25 cellular contexts compared by ENCODE assay signal in genomic region chr20:38579921-38580320, GRCh38. TPM values are rescaled to one million over a fixed set of nuclear protein-coding genes. Genes with fewer than 3 reads are reported as not detected.
DNase-seq lines count a peak whose midpoint lies in the region; ATAC-seq and TF ChIP-seq lines count a peak whose summit lies in the region.
"Had no signal": no experiment of that assay in that cellular context is flagged by ENCODE, and none has a peak within 500 bp of the region (broad histone marks: within the 10 kb centered on the region; RNA-seq: fewer than 3 reads in every experiment).

No MANE protein-coding gene starts in this region.

- no peak overlapping the region for H2BK5ac ChIP-seq in H9 (ENCODE audit: insufficient read length, low read length)

- no peak overlapping the region for H2BK120ac ChIP-seq in H9 (ENCODE audit: low read depth, low read length, poor library complexity, severe bottlenecking)

- H3K9ac ChIP-seq in H9 (ENCODE audit: extremely low read depth, insufficient read length, low read length) (no peak overlapping the region), MM.1S (ENCODE audit: low read length) (no peak overlapping the region)

- no peaks in the 10 kb centered on the region for H3K9me2 ChIP-seq in MM.1S (replicated peaks; ENCODE audit: insufficient read depth, low read length)

- no peak for DNase-seq in left ventricle myocardium inferior
- DNase-seq in left ventricle myocardium superior = no peak
- no peak for DNase-seq in H9
- no peak for DNase-seq in MM.1S
- DNase-seq in osteocyte (ENCODE audit: extremely low spot score, unreplicated experiment) = no peak
- no peak for DNase-seq in Ammon's horn (ENCODE audit: low spot score)
- DNase-seq: AML-193; C1 segment of cervical spinal cord; Caco-2; CD8-positive, alpha-beta T cell; GF-D8; GOT3; HCEC 1CT; IMR-90; KG1; MG63; NCI-H2029; NCI-H446; NCI-H524 treated with DMSO at 0.1 percent for 48 hours; NCI-H774; RPMI8226 had no signal

- H3K79me1 ChIP-seq in H9 (ENCODE audit: insufficient read depth, low read depth, low read length, poor library complexity, severe bottlenecking) = no peaks in the 10 kb centered on the region

- no peak overlapping the region for H2AK5ac ChIP-seq in H9 (ENCODE audit: insufficient read length, low read length)

- H3K27me3 Mint-ChIP-seq in H9 (ENCODE audit: low read depth) = peaks cover 1% of the 10 kb centered on the region; the same call in 1 of the 2 replicates
- H3K27me3 Mint-ChIP-seq in brain = no peaks in the 10 kb centered on the region
- peaks cover 5% of the 10 kb centered on the region for H3K27me3 Mint-ChIP-seq in osteocyte (ENCODE audit: unreplicated experiment)

- ATAC-seq in left ventricle myocardium superior = no peak
- ATAC-seq: CD8-positive, alpha-beta T cell had no signal

- no peak overlapping the region for H3K23ac ChIP-seq in H9 (ENCODE audit: insufficient read length, low read depth, low read length)

- H3K27ac ChIP-seq in left ventricle myocardium inferior (replicated peaks) (peak overlapping the region; percentile 77), H9 (ENCODE audit: insufficient read length, low read depth, low read length) (no peak overlapping the region), MM.1S (ENCODE audit: low read length) (no peak overlapping the region)
- H3K27ac ChIP-seq: A549, SJSA1 had no signal

- no peak overlapping the region for H4K91ac ChIP-seq in H9 (ENCODE audit: insufficient read length, low read depth, low read length)

- H2BK12ac ChIP-seq in H9 (ENCODE audit: insufficient read length, low read depth, low read length) = no peak overlapping the region

- no peak overlapping the region for H4K8ac ChIP-seq in H9 (replicated peaks; ENCODE audit: insufficient read length, low read depth, low read length)

- H2BK20ac ChIP-seq in H9 (ENCODE audit: low read depth, low read length, poor library complexity, severe bottlenecking) = no peak overlapping the region

- peak overlapping the region in 2 of 3 experiments; percentile 18 to 34; a peak in 2 of 7 replicates for H3K27ac Mint-ChIP-seq in H9
- H3K27ac Mint-ChIP-seq in brain = peak overlapping the region in 3 of 5 experiments; percentile 46 to 79 (median 59)
- H3K27ac Mint-ChIP-seq in osteocyte (ENCODE audit: unreplicated experiment) = no peak overlapping the region

- H4K20me1 ChIP-seq in H9 (ENCODE audit: control insufficient read depth, insufficient read depth, insufficient read length) (no peaks in the 10 kb centered on the region), MM.1S (ENCODE audit: insufficient read depth, low read length) (no peaks in the 10 kb centered on the region)

- H3K9me3 Mint-ChIP-seq in H9 = no peaks in the 10 kb centered on the region
- H3K9me3 Mint-ChIP-seq in brain = no peaks in the 10 kb centered on the region
- no peaks in the 10 kb centered on the region for H3K9me3 Mint-ChIP-seq in osteocyte (ENCODE audit: unreplicated experiment)
- H3K9me3 Mint-ChIP-seq: CD8-positive, alpha-beta T cell had no signal

- H3K4me3 ChIP-seq in left ventricle myocardium inferior (no peak overlapping the region), MM.1S (ENCODE audit: low read length) (no peak overlapping the region)
- H3K4me3 ChIP-seq: A549, MG63, SJSA1 had no signal

- H3K4me2 ChIP-seq in H9 (ENCODE audit: insufficient read depth, insufficient read length, low read length) (no peak overlapping the region), MM.1S (ENCODE audit: low read depth, low read length) (no peak overlapping the region)
- H3K4me2 ChIP-seq: A549 had no signal

- peaks cover 31% of the 10 kb centered on the region for H3K4me1 ChIP-seq in left ventricle myocardium inferior
- H3K4me1 ChIP-seq in H9 (ENCODE audit: insufficient read depth, low read length) = no peaks in the 10 kb centered on the region
- H3K4me1 ChIP-seq in MM.1S (ENCODE audit: low read length) = no peaks in the 10 kb centered on the region
- H3K4me1 ChIP-seq: A549, Caco-2, SJSA1 had no signal

- no peak overlapping the region for H2AFZ ChIP-seq in H9 (ENCODE audit: low read length)
- no peak overlapping the region for H2AFZ ChIP-seq in MM.1S (ENCODE audit: low read length)

- H3K23me2 ChIP-seq in H9 (ENCODE audit: insufficient read length, low read depth, low read length, poor library complexity, severe bottlenecking) = no peaks in the 10 kb centered on the region

- no peaks in the 10 kb centered on the region for H3F3A ChIP-seq in MM.1S (ENCODE audit: insufficient read depth, low read length)

- H2BK15ac ChIP-seq in H9 (ENCODE audit: low read depth, low read length) = no peak overlapping the region

- no peaks in the 10 kb centered on the region for H3K27me3 ChIP-seq in left ventricle myocardium inferior (ENCODE audit: low read depth)
- H3K27me3 ChIP-seq in H9 (ENCODE audit: insufficient read depth, low read length) = no peaks in the 10 kb centered on the region
- no peaks in the 10 kb centered on the region for H3K27me3 ChIP-seq in MM.1S (replicated peaks; ENCODE audit: insufficient read depth, low read length)
- H3K27me3 ChIP-seq: MG63, SJSA1 had no signal

- H3K4me3 Mint-ChIP-seq in H9 (no peak overlapping the region), brain (no peak overlapping the region), osteocyte (ENCODE audit: unreplicated experiment) (no peak overlapping the region)
- H3K4me3 Mint-ChIP-seq: CD8-positive, alpha-beta T cell had no signal

- H3K36me3 ChIP-seq in left ventricle myocardium inferior = peaks cover 21% of the 10 kb centered on the region
- H3K36me3 ChIP-seq in MM.1S (replicated peaks; ENCODE audit: insufficient read depth, low read length) = 0 out of 2 replicates have a peak, but pooled peaks cover under 1% of the 10 kb centered on the region

- intact Hi-C loops in left ventricle myocardium inferior (cut with micrococcal nuclease) = no loop called here
- intact Hi-C loops in left ventricle myocardium superior (cut with micrococcal nuclease) = no loop called here

- no peak overlapping the region for H3T11ph ChIP-seq in H9 (ENCODE audit: low read length)

- H3K9me3 ChIP-seq in left ventricle myocardium inferior (replicated peaks) (no peaks in the 10 kb centered on the region), H9 (ENCODE audit: control insufficient read depth, low read depth, low read length) (no peaks in the 10 kb centered on the region), MM.1S (replicated peaks; ENCODE audit: insufficient read depth, low read length) (no peaks in the 10 kb centered on the region)
- H3K9me3 ChIP-seq: A549, Caco-2, MG63, SJSA1 had no signal

- H4K5ac ChIP-seq in H9 (ENCODE audit: insufficient read length, low read depth, low read length) = no peak overlapping the region

- no peak overlapping the region for H3K14ac ChIP-seq in H9 (ENCODE audit: insufficient read depth, low read length)

- H3K4ac ChIP-seq in H9 (ENCODE audit: low read depth, low read length) = no peak overlapping the region

- H3K36me3 Mint-ChIP-seq in H9 (ENCODE audit: insufficient read depth in 1 of 3, low read depth in 3 of 3) = peaks cover 0 to 10% (median 6%) of the 10 kb centered on the region in 3 experiments; a peak in 4 of 7 replicates
- H3K36me3 Mint-ChIP-seq in brain = peaks cover 10% of the 10 kb centered on the region
- H3K36me3 Mint-ChIP-seq in osteocyte (ENCODE audit: unreplicated experiment) = peaks cover 22% of the 10 kb centered on the region

- H3K18ac ChIP-seq in H9 (ENCODE audit: insufficient read length, low read depth, low read length) = no peak overlapping the region

- no peak overlapping the region for H3K56ac ChIP-seq in H9 (ENCODE audit: insufficient read length, low read depth, low read length)

- TF ChIP-seq CTCF in left ventricle myocardium inferior (IDR thresholded peaks at IDR 0.05; ENCODE audit: borderline replicate concordance) (no peak), H9 (conservative IDR thresholded peaks at IDR 0.05) (no peak), brain (conservative IDR thresholded peaks at IDR 0.05) (no peak), MM.1S (IDR thresholded peaks at IDR 0.05; ENCODE audit: low read length) (no peak), osteocyte (IDR thresholded peaks at IDR 0.05) (no peak)

- WGBS in H9 (ENCODE audit: extremely low coverage, insufficient read length, low lambda C conversion rate) = no CpG with 5 or more reads among the region's 4 CpGs

- H3K79me2 ChIP-seq in H9 (ENCODE audit: insufficient read depth, low read length) (no peaks in the 10 kb centered on the region), MM.1S (ENCODE audit: low read length) (no peaks in the 10 kb centered on the region)

- H3K4me1 Mint-ChIP-seq in H9 (peaks cover 32 to 41% of the 10 kb centered on the region in 2 experiments), brain (peaks cover 25% of the 10 kb centered on the region), osteocyte (ENCODE audit: unreplicated experiment) (no peaks in the 10 kb centered on the region)

RNA-seq across cellular contexts. Expression of gene ADIG, which starts 1.1 kb away (rescaled TPM):
- not detected for total RNA-seq in left ventricle myocardium inferior
- total RNA-seq in left ventricle myocardium superior = not detected
- total RNA-seq in H9 (2021) = not detected in 2 replicates
- not detected for polyA plus RNA-seq in brain (ENCODE audit: insufficient read depth, low read depth, low replicate concordance)
- total RNA-seq in osteocyte = not detected in 2 replicates
- total RNA-seq: Caco-2; CD8-positive, alpha-beta T cell; IMR-90; Right ventricle myocardium superior; SJSA1 had no signal
- polyA plus RNA-seq: A549, IMR-90 had no signal

RNA-seq across cellular contexts. Expression of gene ARHGAP40, which starts 21.7 kb away (rescaled TPM):
- total RNA-seq in left ventricle myocardium inferior (not detected), left ventricle myocardium superior (not detected), H9 (2021) (0.17 and 0.26 TPM in 2 replicates), osteocyte (not detected in 2 replicates)
- not detected for polyA plus RNA-seq in brain (ENCODE audit: insufficient read depth, low read depth, low replicate concordance)
- total RNA-seq: CD8-positive, alpha-beta T cell; IMR-90; Right ventricle myocardium superior; SJSA1 had no signal
- polyA plus RNA-seq: A549, IMR-90 had no signal
